Comparison of ENCODE assay signal across 8 cellular contexts in genomic region chr4:118981839-118982381, GRCh38.
A peak's percentile ranks its signal among the peaks of the same experiment; 100 is the strongest.
DNase-seq lines count a peak whose midpoint lies in the region; ATAC-seq and TF ChIP-seq lines count a peak whose summit lies in the region.

No MANE protein-coding gene starts in this region.

- POLR2A ChIA-PET in Caco-2 (lab: Charles Lee): no interaction called here

- no peak for TF ChIP-seq POLR2A in erythroblast (IDR thresholded peaks at IDR 0.05; ENCODE audit: low read length)

- no TSS peak for BruUV-seq in Caco-2 (replicated peaks; lab: Mats Ljungman, UMichigan)

- intact Hi-C loops in Caco-2 (cut with micrococcal nuclease; ENCODE audit: unreplicated experiment): loop anchor here (1.0 to 5.0 kb wide), 9 partner anchors 57 to 646 kb away; partner anchors contain the start of genes PDE5A and USP53

- CTCF ChIA-PET in Caco-2 (lab: Charles Lee): interaction anchor here (0.9 kb wide), 1 partner anchor 44 kb away, joined by 3 read pairs; no protein-coding TSS in a partner anchor

- H3K4me3 ChIP-seq in Caco-2 (ENCODE audit: low read depth, low read length): no peak overlapping the region

- no peaks in the 10 kb centered on the region for H3K27me3 ChIP-seq in Caco-2 (replicated peaks; ENCODE audit: control insufficient read depth, insufficient read depth, low read length)

- H3K9me3 Mint-ChIP-seq in Caco-2 (ENCODE audit: unreplicated experiment): no peaks in the 10 kb centered on the region
- no peaks in the 10 kb centered on the region for H3K9me3 Mint-ChIP-seq in naive B cell

- TF ChIP-seq CTCF in Caco-2 (IDR thresholded peaks at IDR 0.05; ENCODE audit: insufficient read depth in 1 of 2, low read depth in 1 of 2, low read length in 1 of 2, severe bottlenecking in 1 of 2, unreplicated experiment in 1 of 2): peak; percentile 62 to 75

- no peak overlapping the region for H3K27ac ChIP-seq in substantia nigra (ENCODE audit: low read depth, low read length, poor library complexity, severe bottlenecking)

- peak; percentile 52 to 70 for DNase-seq in Caco-2
- peak; percentile 5 for DNase-seq in NCI-H774 (lab: John Stamatoyannopoulos, UW)
- peak; percentile 1 to 2 for DNase-seq in activated CD8-positive, alpha-beta memory T cell treated with anti-CD3 and anti-CD28 coated beads for 4 hours (ENCODE audit: low read depth in 2 of 2)
- DNase-seq in erythroblast (lab: John Stamatoyannopoulos, UW): peak; percentile 44 to 67
- peak; percentile 28 for DNase-seq in naive B cell
- peak in 33 of 49 donors; percentile 1 to 68 (median 21) for DNase-seq in substantia nigra (lab: John Stamatoyannopoulos, UW)

- no peaks in the 10 kb centered on the region for H3K36me3 ChIP-seq in Caco-2 (ENCODE audit: control insufficient read depth, insufficient read depth, low read length)

- no peak overlapping the region for H3K27ac Mint-ChIP-seq in Caco-2 (ENCODE audit: unreplicated experiment)
- H3K27ac Mint-ChIP-seq in naive B cell: no peak overlapping the region

- H3K4me3 Mint-ChIP-seq in Caco-2 (ENCODE audit: unreplicated experiment) (no peak overlapping the region), naive B cell (no peak overlapping the region)

- H3K4me1 Mint-ChIP-seq in Caco-2 (ENCODE audit: low read depth, unreplicated experiment) (no peaks in the 10 kb centered on the region), naive B cell (no peaks in the 10 kb centered on the region)

- no peaks in the 10 kb centered on the region for H3K9me3 ChIP-seq in Caco-2

- ATAC-seq in GM19328 (IDR thresholded peaks at IDR 0.05; ENCODE audit: unreplicated experiment) (peak; percentile 78), HG03378 (IDR thresholded peaks at IDR 0.05; ENCODE audit: unreplicated experiment) (peak; percentile 94), naive B cell (ENCODE audit: low read depth in 2 of 2) (peak; percentile 49 to 52)

- no peaks in the 10 kb centered on the region for H3K4me1 ChIP-seq in Caco-2

- no peaks in the 10 kb centered on the region for H3K27me3 Mint-ChIP-seq in Caco-2 (ENCODE audit: insufficient read depth, unreplicated experiment)
- H3K27me3 Mint-ChIP-seq in naive B cell: peaks cover 0 to 13% (median 11%) of the 10 kb centered on the region in 3 donors

- no peaks in the 10 kb centered on the region for H3K36me3 Mint-ChIP-seq in Caco-2 (ENCODE audit: insufficient read depth, unreplicated experiment)
- H3K36me3 Mint-ChIP-seq in naive B cell: no peaks in the 10 kb centered on the region

Comparison
In these comparisons a context has a peak if more than half of its experiments do, and no peak if none do; other contexts are left out.
1. DNase-seq: peak in every context shown above with its lines; median percentile 61 in Caco-2; 56 in erythroblast; 28 in naive B cell; 21 in substantia nigra; 5 in NCI-H774; 2 in activated CD8-positive, alpha-beta memory T cell treated with anti-CD3 and anti-CD28 coated beads for 4 hours.